ENCODE assay signal across 9 cellular contexts in the genomic region with DNA sequence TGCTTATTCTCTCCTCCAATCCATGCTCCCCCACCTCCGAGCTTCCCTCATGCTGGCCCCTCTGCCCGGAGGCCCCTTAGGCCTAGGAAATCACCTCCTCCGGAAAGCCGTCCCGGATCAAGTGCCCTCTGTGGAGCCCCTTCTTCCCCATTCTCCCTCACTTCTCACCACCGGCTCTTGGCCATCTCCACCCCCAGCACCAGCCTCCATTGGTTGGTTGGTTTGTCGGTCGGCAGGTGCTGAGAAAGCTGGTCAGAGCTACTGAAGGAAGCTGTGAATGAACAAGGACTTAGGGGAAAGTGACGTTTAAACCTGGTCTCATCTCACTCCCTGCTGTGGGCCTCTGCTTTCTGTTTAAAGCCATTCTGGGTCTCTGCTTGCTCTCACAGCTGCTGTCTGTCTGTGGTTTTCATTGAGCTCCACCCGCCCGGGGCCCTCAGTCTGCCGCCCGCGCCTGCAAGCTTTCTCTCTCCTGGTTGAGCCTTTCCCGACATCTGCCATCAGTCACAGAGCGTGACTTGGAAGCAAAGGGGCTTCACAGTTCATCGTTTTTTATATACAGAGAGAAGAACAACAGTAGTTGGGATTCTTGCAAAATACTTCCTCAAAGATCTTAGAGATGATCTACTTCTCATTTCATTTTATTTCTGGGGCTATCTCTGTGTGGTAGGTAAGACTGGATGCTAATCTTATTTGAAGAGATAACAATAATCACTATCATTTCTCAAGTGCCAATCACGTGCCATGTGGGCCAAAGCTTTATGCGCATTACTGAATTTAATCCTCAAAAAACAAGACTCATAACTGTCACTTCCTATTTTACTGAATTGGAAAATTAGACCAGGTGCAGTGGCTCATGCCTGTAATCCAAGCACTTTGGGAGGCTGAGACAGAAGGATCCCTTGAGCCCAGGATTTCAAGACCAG.
DNase-seq lines count a peak whose midpoint lies in the region; ATAC-seq lines count a peak whose summit lies in the region.
"Had no signal": no experiment of that assay in that cellular context is flagged by ENCODE, and none has a peak within 500 bp of the region (broad histone marks: within the 10 kb centered on the region; RNA-seq: fewer than 3 reads in every experiment).

No MANE protein-coding gene starts in this region.

- H3K36me3 Mint-ChIP-seq in CD4-positive, CD25-positive, alpha-beta regulatory T cell: no peaks in the 10 kb centered on the region
- H3K36me3 Mint-ChIP-seq in activated CD4-positive, alpha-beta memory T cell treated with anti-CD3 and anti-CD28 coated beads, Interleukin-2, amount 10 ng/mL, durations not matched to agents 7 days and 5 days (ENCODE audit: low read depth): no peaks in the 10 kb centered on the region
- H3K36me3 Mint-ChIP-seq in stimulated activated effector memory CD8-positive, alpha-beta T cell treated with anti-CD3 and anti-CD28 coated beads, Interleukin-12 subunit alpha, Interleukin-12 subunit beta, amount 100 ng/mL, for 72 hours: no peaks in the 10 kb centered on the region

- intact Hi-C loops in left ventricle myocardium superior (cut with micrococcal nuclease): no loop called here

- peak overlapping the region; percentile 25 to 78 (median 72) for H3K4me3 Mint-ChIP-seq in CD4-positive, CD25-positive, alpha-beta regulatory T cell
- peak overlapping the region; percentile 15 for H3K4me3 Mint-ChIP-seq in activated CD4-positive, alpha-beta memory T cell treated with anti-CD3 and anti-CD28 coated beads, Interleukin-2, amount 10 ng/mL, durations not matched to agents 7 days and 5 days
- H3K4me3 Mint-ChIP-seq in stimulated activated effector memory CD8-positive, alpha-beta T cell treated with anti-CD3 and anti-CD28 coated beads, Interleukin-12 subunit alpha, Interleukin-12 subunit beta, amount 100 ng/mL, for 72 hours: peak overlapping the region; percentile 53
- H3K4me3 Mint-ChIP-seq: neural crest cell had no signal

- peaks cover 12% of the 10 kb centered on the region for H3K4me1 ChIP-seq in CD4-positive, CD25-positive, alpha-beta regulatory T cell (ENCODE audit: control insufficient read depth, insufficient read depth, low read length, poor library complexity, severe bottlenecking)

- no peak overlapping the region for H3K27ac ChIP-seq in CD4-positive, CD25-positive, alpha-beta regulatory T cell (ENCODE audit: insufficient read depth, low read length, poor library complexity, severe bottlenecking)

- peaks cover 44% of the 10 kb centered on the region for H3K27me3 Mint-ChIP-seq in CD4-positive, CD25-positive, alpha-beta regulatory T cell
- H3K27me3 Mint-ChIP-seq in activated CD4-positive, alpha-beta memory T cell treated with anti-CD3 and anti-CD28 coated beads, Interleukin-2, amount 10 ng/mL, durations not matched to agents 7 days and 5 days: peaks cover 82% of the 10 kb centered on the region

- no peaks in the 10 kb centered on the region for H3K27me3 ChIP-seq in CD4-positive, CD25-positive, alpha-beta regulatory T cell (ENCODE audit: control insufficient read depth, insufficient read depth, low read length)

- H3K27ac Mint-ChIP-seq in CD4-positive, CD25-positive, alpha-beta regulatory T cell: peak overlapping the region; percentile 34 to 92 (median 75)
- peak overlapping the region; percentile 50 for H3K27ac Mint-ChIP-seq in activated CD4-positive, alpha-beta memory T cell treated with anti-CD3 and anti-CD28 coated beads, Interleukin-2, amount 10 ng/mL, durations not matched to agents 7 days and 5 days
- peak overlapping the region; percentile 32 for H3K27ac Mint-ChIP-seq in stimulated activated effector memory CD8-positive, alpha-beta T cell treated with anti-CD3 and anti-CD28 coated beads, Interleukin-12 subunit alpha, Interleukin-12 subunit beta, amount 100 ng/mL, for 72 hours

- peaks cover 0 to 2% (median 0%) of the 10 kb centered on the region in 7 donors for H3K9me3 Mint-ChIP-seq in CD4-positive, CD25-positive, alpha-beta regulatory T cell
- H3K9me3 Mint-ChIP-seq in activated CD4-positive, alpha-beta memory T cell treated with anti-CD3 and anti-CD28 coated beads, Interleukin-2, amount 10 ng/mL, durations not matched to agents 7 days and 5 days: no peaks in the 10 kb centered on the region
- H3K9me3 Mint-ChIP-seq in stimulated activated effector memory CD8-positive, alpha-beta T cell treated with anti-CD3 and anti-CD28 coated beads, Interleukin-12 subunit alpha, Interleukin-12 subunit beta, amount 100 ng/mL, for 72 hours: no peaks in the 10 kb centered on the region
- H3K9me3 Mint-ChIP-seq: neural crest cell had no signal

- H3K9me3 ChIP-seq in CD4-positive, CD25-positive, alpha-beta regulatory T cell (ENCODE audit: control insufficient read depth in 2 of 2, low read length in 2 of 2): no peaks in the 10 kb centered on the region

- POLR2A ChIA-PET in activated CD4-positive, alpha-beta memory T cell treated with anti-CD3 and anti-CD28 coated beads, Interleukin-2, amount 10 ng/mL, durations not matched to agents 7 days and 5 days (lab: Charles Lee): interaction anchor here (0.7 to 1.0 kb wide), 2 partner anchors 11 to 141 kb away, joined by 3 to 4 read pairs; no protein-coding TSS in a partner anchor

- peak in 2 of 3 donors; percentile 35 to 86 for DNase-seq in CD4-positive, CD25-positive, alpha-beta regulatory T cell
- DNase-seq in MV-4-11 (lab: John Stamatoyannopoulos, UW) (peak; percentile 76), left ventricle myocardium superior (peak; percentile 73), NCI-H2196 treated with DMSO at 0.1 percent for 48 hours (lab: John Stamatoyannopoulos, UW; ENCODE audit: unreplicated experiment) (no peak), LoVo (ENCODE audit: low spot score) (no peak)
- DNase-seq in activated CD4-positive, alpha-beta memory T cell treated with anti-CD3 and anti-CD28 coated beads, Interleukin-2, amount 10 ng/mL, durations not matched to agents 7 days and 5 days: peak; percentile 59
- peak; percentile 17 to 71 for DNase-seq in stimulated activated effector memory CD8-positive, alpha-beta T cell treated with anti-CD3 and anti-CD28 coated beads, Interleukin-12 subunit alpha, Interleukin-12 subunit beta, amount 100 ng/mL, for 72 hours (ENCODE audit: low spot score in 2 of 2)

- peak overlapping the region; percentile 41 for H3K4me3 ChIP-seq in CD4-positive, CD25-positive, alpha-beta regulatory T cell (ENCODE audit: low read depth, low read length)

- no peaks in the 10 kb centered on the region for H3K36me3 ChIP-seq in CD4-positive, CD25-positive, alpha-beta regulatory T cell (ENCODE audit: control insufficient read depth, insufficient read depth, low read length)

- peaks cover 5 to 29% (median 21%) of the 10 kb centered on the region in 4 donors for H3K4me1 Mint-ChIP-seq in CD4-positive, CD25-positive, alpha-beta regulatory T cell
- H3K4me1 Mint-ChIP-seq in activated CD4-positive, alpha-beta memory T cell treated with anti-CD3 and anti-CD28 coated beads, Interleukin-2, amount 10 ng/mL, durations not matched to agents 7 days and 5 days: peaks cover 54% of the 10 kb centered on the region
- H3K4me1 Mint-ChIP-seq in stimulated activated effector memory CD8-positive, alpha-beta T cell treated with anti-CD3 and anti-CD28 coated beads, Interleukin-12 subunit alpha, Interleukin-12 subunit beta, amount 100 ng/mL, for 72 hours: peaks cover 65% of the 10 kb centered on the region

- ATAC-seq in CD4-positive, CD25-positive, alpha-beta regulatory T cell (ENCODE audit: low read depth in 2 of 2): peak; percentile 79 to 81
- ATAC-seq in GM21360 (IDR thresholded peaks at IDR 0.05; ENCODE audit: unreplicated experiment) (peak; percentile 55), left ventricle myocardium superior (peak; percentile 58)
- ATAC-seq in stimulated activated effector memory CD8-positive, alpha-beta T cell treated with anti-CD3 and anti-CD28 coated beads, Interleukin-12 subunit alpha, Interleukin-12 subunit beta, amount 100 ng/mL, for 72 hours: peak; percentile 88

- CTCF ChIA-PET in activated CD4-positive, alpha-beta memory T cell treated with anti-CD3 and anti-CD28 coated beads, Interleukin-2, amount 10 ng/mL, durations not matched to agents 7 days and 5 days (lab: Charles Lee): interaction anchor here (0.8 to 1.8 kb wide), 9 partner anchors 12 to 189 kb away, joined by 3 to 5 read pairs (median 3); partner anchors contain the start of genes CHRNB2 and PMVK

Comparison
In these comparisons a context has a peak if more than half of its experiments do, and no peak if none do; other contexts are left out.
1. DNase-seq: peak in CD4-positive, CD25-positive, alpha-beta regulatory T cell (2 of 3), MV-4-11 (single experiment), activated CD4-positive, alpha-beta memory T cell treated with anti-CD3 and anti-CD28 coated beads, Interleukin-2, amount 10 ng/mL, durations not matched to agents 7 days and 5 days (single experiment), left ventricle myocardium superior (single experiment) and stimulated activated effector memory CD8-positive, alpha-beta T cell treated with anti-CD3 and anti-CD28 coated beads, Interleukin-12 subunit alpha, Interleukin-12 subunit beta, amount 100 ng/mL, for 72 hours (2 of 2); none in NCI-H2196 treated with DMSO at 0.1 percent for 48 hours (single experiment) and LoVo (single experiment).
2. H3K4me3 Mint-ChIP-seq: peak in every context shown above with its lines; median percentile 72 in CD4-positive, CD25-positive, alpha-beta regulatory T cell; 53 in stimulated activated effector memory CD8-positive, alpha-beta T cell treated with anti-CD3 and anti-CD28 coated beads, Interleukin-12 subunit alpha, Interleukin-12 subunit beta, amount 100 ng/mL, for 72 hours; 15 in activated CD4-positive, alpha-beta memory T cell treated with anti-CD3 and anti-CD28 coated beads, Interleukin-2, amount 10 ng/mL, durations not matched to agents 7 days and 5 days.
3. Peak in every context shown above with its lines, with median percentiles within 50 percentile points of each other: ATAC-seq and H3K27ac Mint-ChIP-seq.